1 cellular context compared by ENCODE assay signal in the genomic region with DNA sequence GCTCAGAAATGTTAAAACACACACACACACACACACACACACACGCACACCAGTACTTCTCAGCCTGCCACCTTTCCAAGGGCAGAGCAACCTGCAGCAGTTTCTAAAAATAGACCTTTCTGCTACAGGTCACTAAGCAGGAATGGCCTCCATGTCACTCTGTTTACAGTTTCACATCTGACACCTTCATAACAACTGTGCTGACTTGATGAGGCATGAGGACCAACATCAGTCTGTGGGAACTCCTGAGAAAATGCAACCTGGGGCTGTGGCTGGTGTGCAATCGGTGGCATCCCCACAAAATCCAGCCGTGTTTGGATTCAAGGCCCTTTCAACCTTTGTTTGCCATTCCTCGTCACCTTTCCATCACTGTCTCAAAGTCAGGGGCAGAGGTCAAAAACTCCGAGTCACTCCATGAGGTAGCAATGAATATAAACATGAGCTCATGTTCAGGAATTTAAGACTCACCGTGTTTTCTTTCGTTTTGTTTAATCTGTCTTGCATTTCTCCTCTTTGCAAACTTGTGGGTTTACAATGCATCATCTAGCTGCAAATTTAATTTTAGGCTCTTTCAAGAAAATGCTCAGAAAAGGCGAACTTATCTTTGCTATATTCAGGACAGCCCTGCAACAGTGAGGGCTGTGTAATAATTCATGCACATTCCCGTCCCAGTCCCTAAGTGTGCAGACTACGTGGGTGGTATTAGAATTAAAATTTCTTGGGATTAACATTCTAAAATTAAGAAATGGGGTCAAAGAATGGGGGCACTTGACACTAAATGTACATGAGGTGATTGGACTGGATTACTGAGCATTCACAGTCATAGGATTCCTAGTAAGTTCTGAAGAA.
TF ChIP-seq lines count a peak whose summit lies in the region.

No MANE protein-coding gene starts in this region.

TF ChIP-seq in HepG2, 621 proteins besides CTCF, POLR2A, EP300 and RAD21 (continued from another document and continues in another):
- TF ChIP-seq, protein P1, sequence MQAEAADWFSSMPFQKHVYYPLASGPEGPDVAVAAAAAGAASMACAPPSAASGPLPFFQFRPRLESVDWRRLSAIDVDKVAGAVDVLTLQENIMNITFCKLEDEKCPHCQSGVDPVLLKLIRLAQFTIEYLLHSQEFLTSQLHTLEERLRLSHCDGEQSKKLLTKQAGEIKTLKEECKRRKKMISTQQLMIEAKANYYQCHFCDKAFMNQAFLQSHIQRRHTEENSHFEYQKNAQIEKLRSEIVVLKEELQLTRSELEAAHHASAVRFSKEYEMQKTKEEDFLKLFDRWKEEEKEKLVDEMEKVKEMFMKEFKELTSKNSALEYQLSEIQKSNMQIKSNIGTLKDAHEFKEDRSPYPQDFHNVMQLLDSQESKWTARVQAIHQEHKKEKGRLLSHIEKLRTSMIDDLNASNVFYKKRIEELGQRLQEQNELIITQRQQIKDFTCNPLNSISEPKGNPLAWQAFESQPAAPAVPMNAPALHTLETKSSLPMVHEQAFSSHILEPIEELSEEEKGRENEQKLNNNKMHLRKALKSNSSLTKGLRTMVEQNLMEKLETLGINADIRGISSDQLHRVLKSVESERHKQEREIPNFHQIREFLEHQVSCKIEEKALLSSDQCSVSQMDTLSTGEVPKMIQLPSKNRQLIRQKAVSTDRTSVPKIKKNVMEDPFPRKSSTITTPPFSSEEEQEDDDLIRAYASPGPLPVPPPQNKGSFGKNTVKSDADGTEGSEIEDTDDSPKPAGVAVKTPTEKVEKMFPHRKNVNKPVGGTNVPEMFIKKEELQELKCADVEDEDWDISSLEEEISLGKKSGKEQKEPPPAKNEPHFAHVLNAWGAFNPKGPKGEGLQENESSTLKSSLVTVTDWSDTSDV (CRISPR knock-in tag; IDR thresholded peaks at IDR 0.05): no peak
- no peak for TF ChIP-seq TCF12 (IDR thresholded peaks at IDR 0.05)
- no peak for TF ChIP-seq TCF12 (CRISPR knock-in tag; IDR thresholded peaks at IDR 0.05)
- TF ChIP-seq ZNF891 (CRISPR knock-in tag; IDR thresholded peaks at IDR 0.05): no peak
- TF ChIP-seq, protein P2, sequence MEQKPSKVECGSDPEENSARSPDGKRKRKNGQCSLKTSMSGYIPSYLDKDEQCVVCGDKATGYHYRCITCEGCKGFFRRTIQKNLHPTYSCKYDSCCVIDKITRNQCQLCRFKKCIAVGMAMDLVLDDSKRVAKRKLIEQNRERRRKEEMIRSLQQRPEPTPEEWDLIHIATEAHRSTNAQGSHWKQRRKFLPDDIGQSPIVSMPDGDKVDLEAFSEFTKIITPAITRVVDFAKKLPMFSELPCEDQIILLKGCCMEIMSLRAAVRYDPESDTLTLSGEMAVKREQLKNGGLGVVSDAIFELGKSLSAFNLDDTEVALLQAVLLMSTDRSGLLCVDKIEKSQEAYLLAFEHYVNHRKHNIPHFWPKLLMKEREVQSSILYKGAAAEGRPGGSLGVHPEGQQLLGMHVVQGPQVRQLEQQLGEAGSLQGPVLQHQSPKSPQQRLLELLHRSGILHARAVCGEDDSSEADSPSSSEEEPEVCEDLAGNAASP (CRISPR knock-in tag; IDR thresholded peaks at IDR 0.05; ENCODE audit: borderline replicate concordance): no peak
- no peak for TF ChIP-seq ZC3H4 (CRISPR knock-in tag; IDR thresholded peaks at IDR 0.05; ENCODE audit: borderline replicate concordance)
- TF ChIP-seq MEF2D (CRISPR knock-in tag; IDR thresholded peaks at IDR 0.05): peak; percentile 88
- TF ChIP-seq ZNF644 (CRISPR knock-in tag; IDR thresholded peaks at IDR 0.05; ENCODE audit: low read depth): peak; percentile 38; the same call in 1 of the 2 replicates
- TF ChIP-seq SALL2 (CRISPR knock-in tag; IDR thresholded peaks at IDR 0.05): no peak
- TF ChIP-seq MATR3 (CRISPR knock-in tag; IDR thresholded peaks at IDR 0.05): no peak
- no peak for TF ChIP-seq ZNF761 (CRISPR knock-in tag; conservative IDR thresholded peaks at IDR 0.05)
- no peak for TF ChIP-seq GPN1 (CRISPR knock-in tag; IDR thresholded peaks at IDR 0.05; ENCODE audit: borderline replicate concordance)
- TF ChIP-seq ONECUT2 (CRISPR knock-in tag; IDR thresholded peaks at IDR 0.05): no peak
- TF ChIP-seq NFKB2 (CRISPR knock-in tag; IDR thresholded peaks at IDR 0.05; ENCODE audit: borderline replicate concordance): no peak
- TF ChIP-seq, protein P3, sequence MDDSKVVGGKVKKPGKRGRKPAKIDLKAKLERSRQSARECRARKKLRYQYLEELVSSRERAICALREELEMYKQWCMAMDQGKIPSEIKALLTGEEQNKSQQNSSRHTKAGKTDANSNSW (CRISPR knock-in tag; IDR thresholded peaks at IDR 0.05; ENCODE audit: borderline replicate concordance): no peak
- TF ChIP-seq MXI1 (IDR thresholded peaks at IDR 0.05; ENCODE audit: borderline replicate concordance, low read depth, low read length): no peak; the same call in 2 of the 3 replicates
- no peak for TF ChIP-seq TP53 (CRISPR knock-in tag; conservative IDR thresholded peaks at IDR 0.05)
- no peak for TF ChIP-seq SIX4 (CRISPR knock-in tag; IDR thresholded peaks at IDR 0.05)
- TF ChIP-seq EHMT2 (IDR thresholded peaks at IDR 0.05; ENCODE audit: borderline replicate concordance, low read depth, low read length): no peak
- no peak for TF ChIP-seq ZNF510 (CRISPR knock-in tag; IDR thresholded peaks at IDR 0.05; ENCODE audit: low read depth)
- TF ChIP-seq SAFB2 (CRISPR knock-in tag; IDR thresholded peaks at IDR 0.05; ENCODE audit: borderline replicate concordance, low read depth): no peak
- TF ChIP-seq NR3C1 (CRISPR knock-in tag; IDR thresholded peaks at IDR 0.05): no peak
- no peak for TF ChIP-seq ZSCAN22 (CRISPR knock-in tag; IDR thresholded peaks at IDR 0.05)
- TF ChIP-seq TEAD3 (CRISPR knock-in tag; optimal IDR thresholded peaks at IDR 0.05; ENCODE audit: borderline replicate concordance): peak; percentile 74
- TF ChIP-seq ATF7-NPFF (CRISPR knock-in tag; IDR thresholded peaks at IDR 0.05; ENCODE audit: low read depth): no peak
- TF ChIP-seq BCL6 (CRISPR knock-in tag; IDR thresholded peaks at IDR 0.05): peak; percentile 94
- no peak for TF ChIP-seq CHD2 (IDR thresholded peaks at IDR 0.05; ENCODE audit: low read depth, low read length)
- TF ChIP-seq, protein P4, sequence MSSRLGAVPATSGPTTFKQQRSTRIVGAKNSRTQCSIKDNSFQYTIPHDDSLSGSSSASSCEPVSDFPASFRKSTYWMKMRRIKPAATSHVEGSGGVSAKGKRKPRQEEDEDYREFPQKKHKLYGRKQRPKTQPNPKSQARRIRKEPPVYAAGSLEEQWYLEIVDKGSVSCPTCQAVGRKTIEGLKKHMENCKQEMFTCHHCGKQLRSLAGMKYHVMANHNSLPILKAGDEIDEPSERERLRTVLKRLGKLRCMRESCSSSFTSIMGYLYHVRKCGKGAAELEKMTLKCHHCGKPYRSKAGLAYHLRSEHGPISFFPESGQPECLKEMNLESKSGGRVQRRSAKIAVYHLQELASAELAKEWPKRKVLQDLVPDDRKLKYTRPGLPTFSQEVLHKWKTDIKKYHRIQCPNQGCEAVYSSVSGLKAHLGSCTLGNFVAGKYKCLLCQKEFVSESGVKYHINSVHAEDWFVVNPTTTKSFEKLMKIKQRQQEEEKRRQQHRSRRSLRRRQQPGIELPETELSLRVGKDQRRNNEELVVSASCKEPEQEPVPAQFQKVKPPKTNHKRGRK (CRISPR knock-in tag; IDR thresholded peaks at IDR 0.05): no peak
- TF ChIP-seq, protein P5, sequence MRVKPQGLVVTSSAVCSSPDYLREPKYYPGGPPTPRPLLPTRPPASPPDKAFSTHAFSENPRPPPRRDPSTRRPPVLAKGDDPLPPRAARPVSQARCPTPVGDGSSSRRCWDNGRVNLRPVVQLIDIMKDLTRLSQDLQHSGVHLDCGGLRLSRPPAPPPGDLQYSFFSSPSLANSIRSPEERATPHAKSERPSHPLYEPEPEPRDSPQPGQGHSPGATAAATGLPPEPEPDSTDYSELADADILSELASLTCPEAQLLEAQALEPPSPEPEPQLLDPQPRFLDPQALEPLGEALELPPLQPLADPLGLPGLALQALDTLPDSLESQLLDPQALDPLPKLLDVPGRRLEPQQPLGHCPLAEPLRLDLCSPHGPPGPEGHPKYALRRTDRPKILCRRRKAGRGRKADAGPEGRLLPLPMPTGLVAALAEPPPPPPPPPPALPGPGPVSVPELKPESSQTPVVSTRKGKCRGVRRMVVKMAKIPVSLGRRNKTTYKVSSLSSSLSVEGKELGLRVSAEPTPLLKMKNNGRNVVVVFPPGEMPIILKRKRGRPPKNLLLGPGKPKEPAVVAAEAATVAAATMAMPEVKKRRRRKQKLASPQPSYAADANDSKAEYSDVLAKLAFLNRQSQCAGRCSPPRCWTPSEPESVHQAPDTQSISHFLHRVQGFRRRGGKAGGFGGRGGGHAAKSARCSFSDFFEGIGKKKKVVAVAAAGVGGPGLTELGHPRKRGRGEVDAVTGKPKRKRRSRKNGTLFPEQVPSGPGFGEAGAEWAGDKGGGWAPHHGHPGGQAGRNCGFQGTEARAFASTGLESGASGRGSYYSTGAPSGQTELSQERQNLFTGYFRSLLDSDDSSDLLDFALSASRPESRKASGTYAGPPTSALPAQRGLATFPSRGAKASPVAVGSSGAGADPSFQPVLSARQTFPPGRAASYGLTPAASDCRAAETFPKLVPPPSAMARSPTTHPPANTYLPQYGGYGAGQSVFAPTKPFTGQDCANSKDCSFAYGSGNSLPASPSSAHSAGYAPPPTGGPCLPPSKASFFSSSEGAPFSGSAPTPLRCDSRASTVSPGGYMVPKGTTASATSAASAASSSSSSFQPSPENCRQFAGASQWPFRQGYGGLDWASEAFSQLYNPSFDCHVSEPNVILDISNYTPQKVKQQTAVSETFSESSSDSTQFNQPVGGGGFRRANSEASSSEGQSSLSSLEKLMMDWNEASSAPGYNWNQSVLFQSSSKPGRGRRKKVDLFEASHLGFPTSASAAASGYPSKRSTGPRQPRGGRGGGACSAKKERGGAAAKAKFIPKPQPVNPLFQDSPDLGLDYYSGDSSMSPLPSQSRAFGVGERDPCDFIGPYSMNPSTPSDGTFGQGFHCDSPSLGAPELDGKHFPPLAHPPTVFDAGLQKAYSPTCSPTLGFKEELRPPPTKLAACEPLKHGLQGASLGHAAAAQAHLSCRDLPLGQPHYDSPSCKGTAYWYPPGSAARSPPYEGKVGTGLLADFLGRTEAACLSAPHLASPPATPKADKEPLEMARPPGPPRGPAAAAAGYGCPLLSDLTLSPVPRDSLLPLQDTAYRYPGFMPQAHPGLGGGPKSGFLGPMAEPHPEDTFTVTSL (CRISPR knock-in tag; IDR thresholded peaks at IDR 0.05; ENCODE audit: borderline replicate concordance): peak; percentile 70; the same call in 1 of the 2 replicates
- TF ChIP-seq, protein P6, sequence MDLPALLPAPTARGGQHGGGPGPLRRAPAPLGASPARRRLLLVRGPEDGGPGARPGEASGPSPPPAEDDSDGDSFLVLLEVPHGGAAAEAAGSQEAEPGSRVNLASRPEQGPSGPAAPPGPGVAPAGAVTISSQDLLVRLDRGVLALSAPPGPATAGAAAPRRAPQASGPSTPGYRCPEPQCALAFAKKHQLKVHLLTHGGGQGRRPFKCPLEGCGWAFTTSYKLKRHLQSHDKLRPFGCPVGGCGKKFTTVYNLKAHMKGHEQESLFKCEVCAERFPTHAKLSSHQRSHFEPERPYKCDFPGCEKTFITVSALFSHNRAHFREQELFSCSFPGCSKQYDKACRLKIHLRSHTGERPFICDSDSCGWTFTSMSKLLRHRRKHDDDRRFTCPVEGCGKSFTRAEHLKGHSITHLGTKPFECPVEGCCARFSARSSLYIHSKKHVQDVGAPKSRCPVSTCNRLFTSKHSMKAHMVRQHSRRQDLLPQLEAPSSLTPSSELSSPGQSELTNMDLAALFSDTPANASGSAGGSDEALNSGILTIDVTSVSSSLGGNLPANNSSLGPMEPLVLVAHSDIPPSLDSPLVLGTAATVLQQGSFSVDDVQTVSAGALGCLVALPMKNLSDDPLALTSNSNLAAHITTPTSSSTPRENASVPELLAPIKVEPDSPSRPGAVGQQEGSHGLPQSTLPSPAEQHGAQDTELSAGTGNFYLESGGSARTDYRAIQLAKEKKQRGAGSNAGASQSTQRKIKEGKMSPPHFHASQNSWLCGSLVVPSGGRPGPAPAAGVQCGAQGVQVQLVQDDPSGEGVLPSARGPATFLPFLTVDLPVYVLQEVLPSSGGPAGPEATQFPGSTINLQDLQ (CRISPR knock-in tag; IDR thresholded peaks at IDR 0.05): no peak
- no peak for TF ChIP-seq PCBP1 (IDR thresholded peaks at IDR 0.05; ENCODE audit: borderline replicate concordance, low read depth, low read length)
- TF ChIP-seq, protein P7, sequence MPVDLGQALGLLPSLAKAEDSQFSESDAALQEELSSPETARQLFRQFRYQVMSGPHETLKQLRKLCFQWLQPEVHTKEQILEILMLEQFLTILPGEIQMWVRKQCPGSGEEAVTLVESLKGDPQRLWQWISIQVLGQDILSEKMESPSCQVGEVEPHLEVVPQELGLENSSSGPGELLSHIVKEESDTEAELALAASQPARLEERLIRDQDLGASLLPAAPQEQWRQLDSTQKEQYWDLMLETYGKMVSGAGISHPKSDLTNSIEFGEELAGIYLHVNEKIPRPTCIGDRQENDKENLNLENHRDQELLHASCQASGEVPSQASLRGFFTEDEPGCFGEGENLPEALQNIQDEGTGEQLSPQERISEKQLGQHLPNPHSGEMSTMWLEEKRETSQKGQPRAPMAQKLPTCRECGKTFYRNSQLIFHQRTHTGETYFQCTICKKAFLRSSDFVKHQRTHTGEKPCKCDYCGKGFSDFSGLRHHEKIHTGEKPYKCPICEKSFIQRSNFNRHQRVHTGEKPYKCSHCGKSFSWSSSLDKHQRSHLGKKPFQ (CRISPR knock-in tag; IDR thresholded peaks at IDR 0.05; ENCODE audit: insufficient replicate concordance): peak; percentile 53
- TF ChIP-seq ZNF790 (CRISPR knock-in tag; IDR thresholded peaks at IDR 0.05; ENCODE audit: borderline replicate concordance): no peak
- no peak for TF ChIP-seq TOPORS (CRISPR knock-in tag; IDR thresholded peaks at IDR 0.05)
- peak; percentile 36; the same call in 1 of the 2 replicates for TF ChIP-seq GATAD2A (CRISPR knock-in tag; IDR thresholded peaks at IDR 0.05)
- TF ChIP-seq JARID2 (CRISPR knock-in tag; IDR thresholded peaks at IDR 0.05; ENCODE audit: insufficient replicate concordance): no peak
- no peak for TF ChIP-seq BRD4 (CRISPR knock-in tag; IDR thresholded peaks at IDR 0.05)
- no peak for TF ChIP-seq STAG1 (CRISPR knock-in tag; IDR thresholded peaks at IDR 0.05)
- TF ChIP-seq SALL1 (CRISPR knock-in tag; IDR thresholded peaks at IDR 0.05): peak; percentile 53
- TF ChIP-seq, protein P8, sequence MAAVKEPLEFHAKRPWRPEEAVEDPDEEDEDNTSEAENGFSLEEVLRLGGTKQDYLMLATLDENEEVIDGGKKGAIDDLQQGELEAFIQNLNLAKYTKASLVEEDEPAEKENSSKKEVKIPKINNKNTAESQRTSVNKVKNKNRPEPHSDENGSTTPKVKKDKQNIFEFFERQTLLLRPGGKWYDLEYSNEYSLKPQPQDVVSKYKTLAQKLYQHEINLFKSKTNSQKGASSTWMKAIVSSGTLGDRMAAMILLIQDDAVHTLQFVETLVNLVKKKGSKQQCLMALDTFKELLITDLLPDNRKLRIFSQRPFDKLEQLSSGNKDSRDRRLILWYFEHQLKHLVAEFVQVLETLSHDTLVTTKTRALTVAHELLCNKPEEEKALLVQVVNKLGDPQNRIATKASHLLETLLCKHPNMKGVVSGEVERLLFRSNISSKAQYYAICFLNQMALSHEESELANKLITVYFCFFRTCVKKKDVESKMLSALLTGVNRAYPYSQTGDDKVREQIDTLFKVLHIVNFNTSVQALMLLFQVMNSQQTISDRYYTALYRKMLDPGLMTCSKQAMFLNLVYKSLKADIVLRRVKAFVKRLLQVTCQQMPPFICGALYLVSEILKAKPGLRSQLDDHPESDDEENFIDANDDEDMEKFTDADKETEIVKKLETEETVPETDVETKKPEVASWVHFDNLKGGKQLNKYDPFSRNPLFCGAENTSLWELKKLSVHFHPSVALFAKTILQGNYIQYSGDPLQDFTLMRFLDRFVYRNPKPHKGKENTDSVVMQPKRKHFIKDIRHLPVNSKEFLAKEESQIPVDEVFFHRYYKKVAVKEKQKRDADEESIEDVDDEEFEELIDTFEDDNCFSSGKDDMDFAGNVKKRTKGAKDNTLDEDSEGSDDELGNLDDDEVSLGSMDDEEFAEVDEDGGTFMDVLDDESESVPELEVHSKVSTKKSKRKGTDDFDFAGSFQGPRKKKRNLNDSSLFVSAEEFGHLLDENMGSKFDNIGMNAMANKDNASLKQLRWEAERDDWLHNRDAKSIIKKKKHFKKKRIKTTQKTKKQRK (IDR thresholded peaks at IDR 0.05; ENCODE audit: low read length): no peak
